1 cellular context compared by ENCODE assay signal in genomic region chr20:7285918-7286556, GRCh38.
TF ChIP-seq lines count a peak whose summit lies in the region.

No MANE protein-coding gene starts in this region.

TF ChIP-seq in GM12878, 131 proteins besides CTCF, POLR2A, EP300 and RAD21:
- TF ChIP-seq, protein P1, sequence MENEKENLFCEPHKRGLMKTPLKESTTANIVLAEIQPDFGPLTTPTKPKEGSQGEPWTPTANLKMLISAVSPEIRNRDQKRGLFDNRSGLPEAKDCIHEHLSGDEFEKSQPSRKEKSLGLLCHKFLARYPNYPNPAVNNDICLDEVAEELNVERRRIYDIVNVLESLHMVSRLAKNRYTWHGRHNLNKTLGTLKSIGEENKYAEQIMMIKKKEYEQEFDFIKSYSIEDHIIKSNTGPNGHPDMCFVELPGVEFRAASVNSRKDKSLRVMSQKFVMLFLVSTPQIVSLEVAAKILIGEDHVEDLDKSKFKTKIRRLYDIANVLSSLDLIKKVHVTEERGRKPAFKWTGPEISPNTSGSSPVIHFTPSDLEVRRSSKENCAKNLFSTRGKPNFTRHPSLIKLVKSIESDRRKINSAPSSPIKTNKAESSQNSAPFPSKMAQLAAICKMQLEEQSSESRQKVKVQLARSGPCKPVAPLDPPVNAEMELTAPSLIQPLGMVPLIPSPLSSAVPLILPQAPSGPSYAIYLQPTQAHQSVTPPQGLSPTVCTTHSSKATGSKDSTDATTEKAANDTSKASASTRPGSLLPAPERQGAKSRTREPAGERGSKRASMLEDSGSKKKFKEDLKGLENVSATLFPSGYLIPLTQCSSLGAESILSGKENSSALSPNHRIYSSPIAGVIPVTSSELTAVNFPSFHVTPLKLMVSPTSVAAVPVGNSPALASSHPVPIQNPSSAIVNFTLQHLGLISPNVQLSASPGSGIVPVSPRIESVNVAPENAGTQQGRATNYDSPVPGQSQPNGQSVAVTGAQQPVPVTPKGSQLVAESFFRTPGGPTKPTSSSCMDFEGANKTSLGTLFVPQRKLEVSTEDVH (IDR thresholded peaks at IDR 0.05; ENCODE audit: low read depth, partially characterized antibody): no peak
- TF ChIP-seq SMC3 (IDR thresholded peaks at IDR 0.05; ENCODE audit: borderline replicate concordance, low read length): peak; percentile 77; the same call in 1 of the 2 replicates
- no peak for TF ChIP-seq RAD51 (IDR thresholded peaks at IDR 0.05)
- TF ChIP-seq LARP7 (IDR thresholded peaks at IDR 0.05): 0 out of 2 replicates have a peak, but pooled peaks have one; percentile 22
